Comparison of ENCODE assay signal across 35 cellular contexts in the genomic region with DNA sequence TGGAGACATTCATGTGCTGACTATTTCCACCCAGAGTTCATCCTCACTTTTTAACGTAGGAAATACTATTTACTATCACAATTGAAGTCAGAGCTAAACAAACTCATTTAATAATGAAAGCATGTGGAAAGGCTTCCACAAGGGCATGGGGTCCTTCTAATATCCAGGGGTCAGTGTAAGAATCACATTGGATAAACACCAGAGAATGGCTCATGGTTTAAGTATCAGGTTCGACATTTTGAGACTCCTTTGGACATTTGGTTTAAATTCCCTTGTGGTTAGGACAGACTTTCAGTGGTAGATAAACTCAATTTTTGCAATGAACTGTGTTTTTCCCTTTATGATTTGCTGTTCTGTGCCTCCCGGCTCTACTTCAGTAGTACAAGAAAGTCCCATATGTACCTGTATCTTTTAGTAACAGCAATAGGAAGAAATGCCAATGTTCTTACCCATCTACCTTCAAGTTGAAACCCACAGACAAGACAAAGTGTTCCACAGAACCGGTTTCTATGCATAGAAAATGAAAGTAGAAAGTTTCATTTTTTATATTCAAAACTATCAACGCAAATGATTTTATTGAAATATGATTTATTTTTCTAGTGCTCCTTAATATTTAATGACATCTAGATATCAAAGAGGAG.
DNase-seq lines count a peak whose midpoint lies in the region; FAIRE-seq and TF ChIP-seq lines count a peak whose summit lies in the region.
"Had no signal": no experiment of that assay in that cellular context is flagged by ENCODE, and none has a peak within 500 bp of the region (broad histone marks: within the 10 kb centered on the region; RNA-seq: fewer than 3 reads in every experiment).

No MANE protein-coding gene starts in this region.

- H2AFZ ChIP-seq in astrocyte (ENCODE audit: low read depth, low read length) = no peak overlapping the region

- H3K36me3 ChIP-seq in astrocyte (ENCODE audit: insufficient read depth, low read length) = no peaks in the 10 kb centered on the region
- H3K36me3 ChIP-seq: ascending aorta, gastroesophageal sphincter, Peyer's patch, tibial nerve had no signal

- DNase-seq in AG09319 (ENCODE audit: extremely low read depth, low read depth) (peak; percentile 32), HCEC 1CT (peak; percentile 26), astrocyte (ENCODE audit: low read depth) (peak; percentile 41), iris pigment epithelial cell (ENCODE audit: low read depth) (peak; percentile 75), COLO829 (ENCODE audit: low spot score) (no peak), NCI-H2107 (lab: John Stamatoyannopoulos, UW) (no peak), NCI-H82 (lab: John Stamatoyannopoulos, UW) (no peak), cerebellar nuclear complex (lab: John Stamatoyannopoulos, UW) (no peak)
- DNase-seq: activated CD4-positive, alpha-beta T cell treated with anti-CD3 and anti-CD28 coated beads for 48 hours; activated effector memory CD4-positive, alpha-beta T cell treated with anti-CD3 and anti-CD28 coated beads, Interleukin-2, amount 50 U/mL, for 16 hours; activated naive CD8-positive, alpha-beta T cell treated with anti-CD3 and anti-CD28 coated beads for 36 hours; activated T-cell treated with anti-CD3 and anti-CD28 coated beads, Interleukin-2, amount 50 U/mL, for 1 hour; Caco-2; caudate nucleus; DMS53; effector memory CD8-positive, alpha-beta T cell; erythroblast; GF-D8; MM.1S; mucosa of descending colon; NCI-H2029 treated with DMSO at 0.1 percent for 48 hours; NCI-H226; NCI-H526 treated with DMSO at 0.1 percent for 48 hours; Peyer's patch; stimulated activated CD4-positive, alpha-beta T cell treated with anti-CD3 and anti-CD28 coated beads, Interleukin-15, amount 100 ng/mL, for 24 hours; SW 1271 had no signal

- no peaks in the 10 kb centered on the region for H3K4me1 ChIP-seq in astrocyte (ENCODE audit: insufficient read depth, low read length)
- H3K4me1 ChIP-seq: ascending aorta, Caco-2, gastroesophageal sphincter, Peyer's patch, tibial nerve had no signal

- no peaks in the 10 kb centered on the region for H3K27me3 Mint-ChIP-seq in astrocyte (ENCODE audit: low read depth, unreplicated experiment)
- H3K27me3 Mint-ChIP-seq: activated naive CD8-positive, alpha-beta T cell treated with anti-CD3 and anti-CD28 coated beads for 36 hours; effector memory CD8-positive, alpha-beta T cell; natural killer cell treated with Interleukin-12 subunit alpha and Interleukin-12 subunit beta and Interleukin-15 and Interleukin-18, amount 100 ng/mL, for 72 hours had no signal

- no peak overlapping the region for H3K4me3 ChIP-seq in astrocyte (ENCODE audit: insufficient read depth, low read depth, low read length)
- H3K4me3 ChIP-seq: ascending aorta, gastroesophageal sphincter, mucosa of descending colon, Peyer's patch, tibial nerve had no signal

- no peaks in the 10 kb centered on the region for H3K79me2 ChIP-seq in astrocyte (ENCODE audit: insufficient read depth, low read length)

- no peaks in the 10 kb centered on the region for H3K36me3 Mint-ChIP-seq in astrocyte (ENCODE audit: low read depth, unreplicated experiment)
- H3K36me3 Mint-ChIP-seq: activated naive CD8-positive, alpha-beta T cell treated with anti-CD3 and anti-CD28 coated beads for 36 hours; stimulated activated effector memory CD8-positive, alpha-beta T cell treated with anti-CD3 and anti-CD28 coated beads, Interleukin-12 subunit alpha, Interleukin-12 subunit beta, amount 100 ng/mL, for 72 hours had no signal

- no peaks in the 10 kb centered on the region for H4K20me1 ChIP-seq in astrocyte (ENCODE audit: insufficient read depth, low read length)

- no peaks in the 10 kb centered on the region for H3K4me1 Mint-ChIP-seq in astrocyte (ENCODE audit: low read depth, unreplicated experiment)
- H3K4me1 Mint-ChIP-seq: activated naive CD8-positive, alpha-beta T cell treated with anti-CD3 and anti-CD28 coated beads for 36 hours; stimulated activated effector memory CD8-positive, alpha-beta T cell treated with anti-CD3 and anti-CD28 coated beads, Interleukin-12 subunit alpha, Interleukin-12 subunit beta, amount 100 ng/mL, for 72 hours had no signal

- no peak overlapping the region for H3K9ac ChIP-seq in astrocyte (ENCODE audit: low read length)
- H3K9ac ChIP-seq: KMS-11 had no signal

- no peak for TF ChIP-seq CTCF in AG09319 (IDR thresholded peaks at IDR 0.05; ENCODE audit: low read depth, low read length)
- no peak for TF ChIP-seq CTCF in astrocyte (IDR thresholded peaks at IDR 0.05; ENCODE audit: insufficient read depth, low read depth, low read length)

- H3K27me3 ChIP-seq in astrocyte (ENCODE audit: insufficient read depth, low read length) = no peaks in the 10 kb centered on the region
- H3K27me3 ChIP-seq: ascending aorta, gastroesophageal sphincter, Peyer's patch, tibial nerve had no signal

- no peaks in the 10 kb centered on the region for H3K9me3 ChIP-seq in astrocyte (ENCODE audit: insufficient read depth, low read depth, low read length)
- H3K9me3 ChIP-seq: ascending aorta, Caco-2, gastroesophageal sphincter, mucosa of descending colon, Peyer's patch had no signal

- H3K4me3 Mint-ChIP-seq in astrocyte (ENCODE audit: unreplicated experiment) = no peak overlapping the region
- H3K4me3 Mint-ChIP-seq: activated naive CD8-positive, alpha-beta T cell treated with anti-CD3 and anti-CD28 coated beads for 36 hours; effector memory CD8-positive, alpha-beta T cell; natural killer cell treated with Interleukin-12 subunit alpha and Interleukin-12 subunit beta and Interleukin-15 and Interleukin-18, amount 100 ng/mL, for 72 hours; stimulated activated effector memory CD8-positive, alpha-beta T cell treated with anti-CD3 and anti-CD28 coated beads, Interleukin-12 subunit alpha, Interleukin-12 subunit beta, amount 100 ng/mL, for 72 hours had no signal

- no peak overlapping the region for H3K27ac ChIP-seq in astrocyte (ENCODE audit: low read depth, low read length)
- H3K27ac ChIP-seq: ascending aorta, C4-2B, gastroesophageal sphincter, HL-60, KMS-11, Peyer's patch, tibial nerve had no signal

- peaks cover 4% of the 10 kb centered on the region for H3K9me3 Mint-ChIP-seq in astrocyte (ENCODE audit: unreplicated experiment)

- H3K27ac Mint-ChIP-seq in astrocyte (ENCODE audit: unreplicated experiment) = no peak overlapping the region
- H3K27ac Mint-ChIP-seq: activated naive CD8-positive, alpha-beta T cell treated with anti-CD3 and anti-CD28 coated beads for 36 hours; effector memory CD8-positive, alpha-beta T cell; natural killer cell treated with Interleukin-12 subunit alpha and Interleukin-12 subunit beta and Interleukin-15 and Interleukin-18, amount 100 ng/mL, for 72 hours; stimulated activated effector memory CD8-positive, alpha-beta T cell treated with anti-CD3 and anti-CD28 coated beads, Interleukin-12 subunit alpha, Interleukin-12 subunit beta, amount 100 ng/mL, for 72 hours had no signal

- FAIRE-seq in astrocyte (lab: Jason Lieb, UNC) = peak; percentile 37
- FAIRE-seq: GM19239 had no signal

- H3K4me2 ChIP-seq in astrocyte (ENCODE audit: low read length) = no peak overlapping the region
- H3K4me2 ChIP-seq: KMS-11 had no signal

Comparison
In these comparisons a context has a peak if more than half of its experiments do, and no peak if none do; other contexts are left out.
1. DNase-seq: peak in AG09319 (single experiment), HCEC 1CT (single experiment), astrocyte (single experiment) and iris pigment epithelial cell (single experiment); none in COLO829 (single experiment), NCI-H2107 (single experiment), NCI-H82 (single experiment) and cerebellar nuclear complex (0 of 2).